ENCODE assay signal across 8 cellular contexts in genomic region chr20:8018928-8019177, GRCh38. TPM values are rescaled to one million over a fixed set of nuclear protein-coding genes. Genes with fewer than 3 reads are reported as not detected.
DNase-seq lines count a peak whose midpoint lies in the region; ATAC-seq and TF ChIP-seq lines count a peak whose summit lies in the region.

No MANE protein-coding gene starts in this region.

- peaks cover 61% of the 10 kb centered on the region for H3K4me1 ChIP-seq in CD4-positive, alpha-beta memory T cell (ENCODE audit: insufficient read depth, low read length)
- H3K4me1 ChIP-seq in colonic mucosa (no peaks in the 10 kb centered on the region), mucosa of rectum (ENCODE audit: control insufficient read depth in 2 of 2, insufficient read depth in 2 of 2, low read length in 2 of 2) (peaks cover 3 to 4% of the 10 kb centered on the region in 2 donors)

- peak; percentile 22 for ATAC-seq in GM19035 (IDR thresholded peaks at IDR 0.05; ENCODE audit: unreplicated experiment)
- peak; percentile 17 for ATAC-seq in HG03159 (IDR thresholded peaks at IDR 0.05; ENCODE audit: unreplicated experiment)

- H3K9ac ChIP-seq in colonic mucosa (ENCODE audit: low read depth in 2 of 2, low read length in 2 of 2) (peak overlapping the region; percentile 80 to 97), mucosa of rectum (ENCODE audit: low read depth in 1 of 2, low read length in 2 of 2) (peak overlapping the region; percentile 64 to 92)

- H3K9me3 Mint-ChIP-seq in CD4-positive, alpha-beta memory T cell = peaks cover 0 to 5% (median 0%) of the 10 kb centered on the region in 8 donors

- H3K27ac ChIP-seq in CD4-positive, alpha-beta memory T cell (ENCODE audit: low read depth, low read length) = peak overlapping the region; percentile 82
- H3K27ac ChIP-seq in colonic mucosa (peak overlapping the region; percentile 97), mucosa of rectum (ENCODE audit: low read depth in 2 of 2, low read length in 2 of 2) (peak overlapping the region; percentile 93 to 96)

- H3K9me3 ChIP-seq in CD4-positive, alpha-beta memory T cell (ENCODE audit: control insufficient read depth in 1 of 2, low read length in 2 of 2) = no peaks in the 10 kb centered on the region
- no peaks in the 10 kb centered on the region for H3K9me3 ChIP-seq in colonic mucosa
- no peaks in the 10 kb centered on the region for H3K9me3 ChIP-seq in mucosa of rectum (ENCODE audit: control insufficient read depth in 2 of 2, low read length in 2 of 2)

- H3K36me3 ChIP-seq in CD4-positive, alpha-beta memory T cell (ENCODE audit: insufficient read depth, low read length) = no peaks in the 10 kb centered on the region
- H3K36me3 ChIP-seq in colonic mucosa (no peaks in the 10 kb centered on the region), mucosa of rectum (ENCODE audit: control insufficient read depth in 2 of 2, insufficient read depth in 2 of 2, low read length in 2 of 2) (no peaks in the 10 kb centered on the region)

- H3K4me3 ChIP-seq in CD4-positive, alpha-beta memory T cell (ENCODE audit: low read length in 2 of 2) = peak overlapping the region; percentile 62 to 88
- H3K4me3 ChIP-seq in colonic mucosa (peak overlapping the region; percentile 88), mucosa of rectum (ENCODE audit: low read length in 2 of 2) (peak overlapping the region; percentile 70 to 87)

- POLR2A ChIA-PET in CD4-positive, alpha-beta memory T cell (lab: Charles Lee; ENCODE audit: partially characterized antibody) = interaction anchor here (1.1 to 2.9 kb wide), 5 partner anchors 15 to 135 kb away, joined by 3 to 13 read pairs (median 5); no protein-coding TSS in a partner anchor

- H3K4me3 Mint-ChIP-seq in CD4-positive, alpha-beta memory T cell = peak overlapping the region in 7 of 8 donors; percentile 88 to 96 (median 93)

- H3K27me3 Mint-ChIP-seq in CD4-positive, alpha-beta memory T cell = no peaks in the 10 kb centered on the region

- DNase-seq in CD4-positive, alpha-beta memory T cell = peak in 1 of 5 donors; percentile 77
- peak; percentile 53 for DNase-seq in NCI-H82 treated with DMSO at 0.1 percent for 48 hours (lab: John Stamatoyannopoulos, UW; ENCODE audit: unreplicated experiment)
- no peak for DNase-seq in colonic mucosa
- no peak for DNase-seq in dermis blood vessel endothelial cell
- DNase-seq in stimulated activated CD4-positive, alpha-beta T cell treated with anti-CD3 and anti-CD28 coated beads, Interleukin-4, amount 100 ng/mL, for 24 hours = no peak

- H3K27ac Mint-ChIP-seq in CD4-positive, alpha-beta memory T cell = peak overlapping the region; percentile 84 to 97 (median 91)

- CTCF ChIA-PET in CD4-positive, alpha-beta memory T cell (lab: Charles Lee; ENCODE audit: partially characterized antibody) = no interaction called here

- H3K36me3 Mint-ChIP-seq in CD4-positive, alpha-beta memory T cell = peaks cover 6 to 16% of the 10 kb centered on the region in 2 donors

- no peaks in the 10 kb centered on the region for H3K27me3 ChIP-seq in CD4-positive, alpha-beta memory T cell (ENCODE audit: insufficient read depth, low read length)
- no peaks in the 10 kb centered on the region for H3K27me3 ChIP-seq in colonic mucosa
- H3K27me3 ChIP-seq in mucosa of rectum (ENCODE audit: control insufficient read depth in 2 of 2, insufficient read depth in 2 of 2, low read length in 2 of 2) = no peaks in the 10 kb centered on the region

- intact Hi-C loops in CD4-positive, alpha-beta memory T cell (cut with micrococcal nuclease) = loop anchor here (1.0 kb wide), 2 partner anchors 24 to 113 kb away; partner anchors contain the start of gene PLCB1
- intact Hi-C loops in colonic mucosa (cut with DNase I) = no loop called here

- peaks cover 28 to 47% (median 37%) of the 10 kb centered on the region in 4 donors for H3K4me1 Mint-ChIP-seq in CD4-positive, alpha-beta memory T cell

- no peak for TF ChIP-seq CTCF in colonic mucosa (IDR thresholded peaks at IDR 0.05)

RNA-seq across cellular contexts. Expression of gene TMX4, which starts 0.7 kb away (rescaled TPM):
- 10 to 100 TPM; 71.6 to 74.6 TPM for total RNA-seq in CD4-positive, alpha-beta memory T cell
- 10 to 100 TPM; 62.5 to 72.5 TPM for polyA plus RNA-seq in CD4-positive, alpha-beta memory T cell
- total RNA-seq in colonic mucosa (10 to 100 TPM; 26.5 to 28.0 TPM), dermis blood vessel endothelial cell (16.0 and 18.0 TPM in 2 replicates)
